8 cellular contexts compared by ENCODE assay signal in the genomic region with DNA sequence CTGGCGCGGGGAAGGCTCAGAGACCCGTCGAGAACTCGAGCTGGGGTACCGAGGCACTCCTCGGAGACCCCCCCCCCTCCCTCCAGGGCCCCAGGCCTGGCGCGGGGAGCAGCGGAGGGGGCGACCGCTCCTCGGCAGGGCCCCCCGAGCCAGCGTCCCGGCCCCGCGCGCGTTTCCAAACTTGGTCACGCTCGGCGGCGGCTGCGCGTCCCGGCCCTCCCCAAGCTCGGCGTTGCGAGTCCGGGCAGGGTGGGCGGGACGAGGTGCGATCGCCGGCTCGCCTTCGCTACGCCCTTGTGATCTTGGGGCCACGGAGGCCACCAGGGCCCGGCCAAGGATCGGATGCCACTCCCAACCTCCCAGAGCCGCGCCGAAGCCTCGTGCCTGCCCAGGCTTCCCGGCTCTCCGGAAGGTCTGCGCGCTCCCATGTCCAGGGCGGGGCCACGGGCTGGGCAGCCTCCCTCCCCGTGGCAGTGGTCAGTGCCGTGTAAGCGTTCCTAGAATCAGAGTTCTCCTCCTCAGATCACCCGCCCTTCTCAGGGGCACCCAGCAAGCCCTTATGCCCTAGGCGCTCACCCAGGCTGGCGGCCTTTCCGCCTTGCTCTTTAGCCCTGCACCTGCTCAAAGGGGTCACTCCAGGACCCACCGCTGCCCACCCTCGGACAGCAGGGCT. TPM values are rescaled to one million over a fixed set of nuclear protein-coding genes. Genes with fewer than 3 reads are reported as not detected.
A peak's percentile ranks its signal among the peaks of the same experiment; 100 is the strongest.
DNase-seq lines count a peak whose midpoint lies in the region; ATAC-seq and TF ChIP-seq lines count a peak whose summit lies in the region.

No MANE protein-coding gene starts in this region.

- H3K27me3 ChIP-seq in H7 (ENCODE audit: control insufficient read depth, insufficient read depth, low read length): peaks cover 21% of the 10 kb centered on the region
- no peaks in the 10 kb centered on the region for H3K27me3 ChIP-seq in hepatocyte
- H3K27me3 ChIP-seq in sigmoid colon: no peaks in the 10 kb centered on the region

- peak overlapping the region; percentile 47 for H3K4me3 ChIP-seq in H7 (ENCODE audit: insufficient read depth, low read depth, low read length)
- H3K4me3 ChIP-seq in hepatocyte: peak overlapping the region; percentile 38
- H3K4me3 ChIP-seq in sigmoid colon: peak overlapping the region; percentile 38 to 55 (median 50)

- no peaks in the 10 kb centered on the region for H3K36me3 ChIP-seq in H7 (replicated peaks; ENCODE audit: control insufficient read depth, insufficient read depth, low read length)
- no peaks in the 10 kb centered on the region for H3K36me3 ChIP-seq in hepatocyte (replicated peaks; ENCODE audit: insufficient read depth, low read depth)
- peaks cover 0 to 17% (median 3%) of the 10 kb centered on the region in 4 donors for H3K36me3 ChIP-seq in sigmoid colon

- peaks cover 19% of the 10 kb centered on the region for H3K4me1 ChIP-seq in hepatocyte (ENCODE audit: insufficient read depth)
- H3K4me1 ChIP-seq in sigmoid colon: peaks cover 0 to 65% (median 57%) of the 10 kb centered on the region in 4 donors

- TF ChIP-seq CTCF in hepatocyte (IDR thresholded peaks at IDR 0.05; ENCODE audit: poor library complexity) (no peak), sigmoid colon (IDR thresholded peaks at IDR 0.05) (no peak)

- H3K27ac ChIP-seq in angular gyrus (ENCODE audit: low read depth, low read length) (peak overlapping the region; percentile 49), hepatocyte (peak overlapping the region; percentile 26), sigmoid colon (peak overlapping the region; percentile 92 to 97 (median 94))

- H3K9me2 ChIP-seq in hepatocyte (replicated peaks; ENCODE audit: insufficient read depth): no peaks in the 10 kb centered on the region

- no peak overlapping the region for H2AFZ ChIP-seq in hepatocyte

- WGBS in hepatocyte (ENCODE audit: low lambda C conversion rate, missing lambda C conversion rate): 16% methylated on average over 20 of the region's 61 CpGs
- WGBS in sigmoid colon, 2 donors: 4 to 14% methylated on average over 61 of the region's 61 CpGs

- intact Hi-C loops in sigmoid colon (cut with DNase I): loop anchor here (2.0 kb wide), 1 partner anchor 93 kb away; a partner anchor contains a TSS

- no peak for TF ChIP-seq EP300 in sigmoid colon (IDR thresholded peaks at IDR 0.05)

- H3K9me3 ChIP-seq in hepatocyte (ENCODE audit: low read depth) (no peaks in the 10 kb centered on the region), sigmoid colon (no peaks in the 10 kb centered on the region)

- no peaks in the 10 kb centered on the region for H4K20me1 ChIP-seq in hepatocyte (ENCODE audit: insufficient read depth, poor library complexity, severe bottlenecking)

- H3K79me2 ChIP-seq in hepatocyte: no peaks in the 10 kb centered on the region

- ATAC-seq in HG03378 (IDR thresholded peaks at IDR 0.05; ENCODE audit: unreplicated experiment): no peak
- ATAC-seq in GM21529 (IDR thresholded peaks at IDR 0.05; ENCODE audit: unreplicated experiment): no peak

- peak; percentile 89 for DNase-seq in H7
- peak; percentile 62 for DNase-seq in hepatocyte (ENCODE audit: low spot score)
- DNase-seq in sigmoid colon: peak; percentile 89
- no peak for DNase-seq in NOMO-1 treated with dmso at 0.1 percent for 144 hours (lab: John Stamatoyannopoulos, UW; ENCODE audit: unreplicated experiment)
- DNase-seq in globus pallidus (ENCODE audit: low spot score): no peak

- TF ChIP-seq POLR2A in sigmoid colon (IDR thresholded peaks at IDR 0.05): peak; percentile 24 to 39

- peak overlapping the region; percentile 97 for H3K4me2 ChIP-seq in hepatocyte

RNA-seq across cellular contexts. Expression of a gene that starts 12.0 kb away (rescaled TPM):
- total RNA-seq in H7 (2014; rRNA removed; shearing (Covaris generic)): 56.1 and 65.9 TPM in 2 replicates
- total RNA-seq in hepatocyte (21.9 and 35.1 TPM in 2 replicates), sigmoid colon (10 to 100 TPM in 3 of 4 donors, 1 to 10 TPM in 1; 9.5 to 15.1 (median 13.3) TPM)
- polyA plus RNA-seq in hepatocyte (44.2 and 50.4 TPM in 2 replicates), sigmoid colon (10 to 100 TPM; 16.6 to 43.9 (median 17.4) TPM)

Comparison
In these comparisons a context has a peak if more than half of its experiments do, and no peak if none do; other contexts are left out.
1. DNase-seq: peak in H7 (single experiment), hepatocyte (single experiment) and sigmoid colon (single experiment); none in NOMO-1 treated with dmso at 0.1 percent for 144 hours (single experiment) and globus pallidus (single experiment).
2. H3K27ac ChIP-seq: peak in every context shown above with its lines; median percentile 94 in sigmoid colon; 49 in angular gyrus; 26 in hepatocyte.
3. Peak in every context shown above with its lines, with median percentiles within 50 percentile points of each other: H3K4me3 ChIP-seq.